8 cellular contexts compared by ENCODE assay signal in the genomic region with DNA sequence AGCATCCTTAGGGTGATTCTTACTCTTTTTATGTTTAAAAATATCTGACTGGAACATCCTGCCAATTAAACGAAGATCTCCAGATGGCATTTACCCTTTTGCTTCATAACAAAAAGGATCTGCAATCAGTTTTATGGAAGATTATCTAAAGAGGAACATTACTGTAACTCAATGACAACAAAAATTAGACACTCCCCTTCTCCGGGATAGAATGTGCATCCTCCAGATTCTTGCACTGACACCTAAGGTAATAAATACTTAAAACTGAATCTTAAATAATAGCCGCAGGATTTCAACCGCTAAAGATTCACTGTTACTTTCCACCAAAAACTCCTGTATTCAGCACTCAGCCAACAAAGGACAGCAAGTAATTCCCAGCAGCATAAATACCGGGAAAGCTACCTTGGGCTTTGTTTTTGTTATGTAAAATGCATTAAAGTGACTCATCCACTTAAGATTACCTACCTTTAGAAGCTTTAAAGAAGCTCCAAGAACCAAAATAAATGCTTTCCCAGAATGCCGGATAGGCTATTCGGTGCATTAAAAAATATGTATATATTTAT. TPM values are rescaled to one million over a fixed set of nuclear protein-coding genes. Genes with fewer than 3 reads are reported as not detected.
A peak's percentile ranks its signal among the peaks of the same experiment; 100 is the strongest.
DNase-seq lines count a peak whose midpoint lies in the region; ATAC-seq, FAIRE-seq and TF ChIP-seq lines count a peak whose summit lies in the region.

No MANE protein-coding gene starts in this region.

- in situ Hi-C loops in GM12878 (cut with MboI): no loop called here

- TSS peak; percentile 51 for BruUV-seq in GM12878 (replicated peaks; lab: Mats Ljungman, UMichigan)

- H3K4me1 Mint-ChIP-seq in stimulated activated naive CD8-positive, alpha-beta T cell treated with anti-CD3 and anti-CD28 coated beads, Interleukin-15, Interleukin-2, amounts not matched to agents 100 ng/mL and 50 ng/mL, for 24 hours (ENCODE audit: low read depth): peaks cover 6% of the 10 kb centered on the region

- RAD21 ChIA-PET in GM12878 (lab: Charles Lee; ENCODE audit: unreplicated experiment): interaction anchor here (0.8 to 1.2 kb wide), 4 partner anchors 39 to 83 kb away, joined by 3 to 7 read pairs (median 3); no protein-coding TSS in a partner anchor

- no peak overlapping the region for H3K27ac Mint-ChIP-seq in stimulated activated naive CD8-positive, alpha-beta T cell treated with anti-CD3 and anti-CD28 coated beads, Interleukin-15, Interleukin-2, amounts not matched to agents 100 ng/mL and 50 ng/mL, for 24 hours

- H3K4me2 ChIP-seq in GM12878 (ENCODE audit: control insufficient read depth, insufficient read depth): no peak overlapping the region

- H3K27ac ChIP-seq in GM12878 (ENCODE audit: control insufficient read depth, insufficient read depth): no peak overlapping the region

- H3K9ac ChIP-seq in GM12878 (ENCODE audit: control insufficient read depth, insufficient read depth, low read length): no peak overlapping the region

- no peak for ATAC-seq in stimulated activated naive CD8-positive, alpha-beta T cell treated with anti-CD3 and anti-CD28 coated beads, Interleukin-15, Interleukin-2, amounts not matched to agents 100 U/mL and 50 U/mL, for 24 hours
- ATAC-seq in GM12878 (no peak), GM18861 (IDR thresholded peaks at IDR 0.05; ENCODE audit: unreplicated experiment) (no peak), GM21447 (IDR thresholded peaks at IDR 0.05; ENCODE audit: unreplicated experiment) (no peak), GM18519 (IDR thresholded peaks at IDR 0.05; ENCODE audit: low FRiP score, unreplicated experiment) (no peak)

- peaks cover 45% of the 10 kb centered on the region for H3K27me3 Mint-ChIP-seq in stimulated activated naive CD8-positive, alpha-beta T cell treated with anti-CD3 and anti-CD28 coated beads, Interleukin-15, Interleukin-2, amounts not matched to agents 100 ng/mL and 50 ng/mL, for 24 hours

- no peaks in the 10 kb centered on the region for H3K36me3 ChIP-seq in GM12878 (ENCODE audit: control insufficient read depth in 2 of 2, insufficient read depth in 2 of 2, low read length in 1 of 2)

- CTCF ChIA-PET in GM12878 (lab: Yijun Ruan, JAX): interaction anchor here (0.7 to 1.1 kb wide), 2 partner anchors 51 to 74 kb away, joined by 3 to 4 read pairs; no protein-coding TSS in a partner anchor

- POLR2A ChIA-PET in GM12878 (lab: Charles Lee): interaction anchor here (1.5 kb wide), 1 partner anchor 14 kb away, joined by 4 read pairs; no protein-coding TSS in a partner anchor

- no peaks in the 10 kb centered on the region for H3K4me1 ChIP-seq in GM12878 (ENCODE audit: control insufficient read depth, insufficient read depth, low read length)

- 17% methylated on average over 7 of the region's 7 CpGs for WGBS in GM12878 (ENCODE audit: insufficient coverage, insufficient replicate concordance, low lambda C conversion rate, missing lambda C conversion rate)

- TF ChIP-seq EP300 in GM12878 (IDR thresholded peaks at IDR 0.05; ENCODE audit: borderline replicate concordance in 1 of 2, control insufficient read depth in 1 of 2, low read depth in 2 of 2, low read length in 2 of 2): no peak

- H4K20me1 ChIP-seq in GM12878 (ENCODE audit: control insufficient read depth, insufficient read depth): no peaks in the 10 kb centered on the region

- H3K4me3 Mint-ChIP-seq in stimulated activated naive CD8-positive, alpha-beta T cell treated with anti-CD3 and anti-CD28 coated beads, Interleukin-15, Interleukin-2, amounts not matched to agents 100 ng/mL and 50 ng/mL, for 24 hours: peak overlapping the region; percentile 52

- TF ChIP-seq POLR2A in GM12878 (IDR thresholded peaks at IDR 0.05; ENCODE audit: low read depth, low read length): no peak

- H3K79me2 ChIP-seq in GM12878 (ENCODE audit: control insufficient read depth, insufficient read depth, low read length): no peaks in the 10 kb centered on the region

- no peaks in the 10 kb centered on the region for H3K9me3 ChIP-seq in GM12878 (replicated peaks; ENCODE audit: control insufficient read depth, insufficient read depth, low read length)

- H2AFZ ChIP-seq in GM12878 (ENCODE audit: control insufficient read depth, low read depth, low read length): no peak overlapping the region

- TF ChIP-seq CTCF in GM12878 (IDR thresholded peaks at IDR 0.05 in 2 of 3, conservative IDR thresholded peaks at IDR 0.05 in 1 of 3; ENCODE audit: control insufficient read depth in 2 of 3, extremely low read depth in 1 of 3, insufficient read depth in 1 of 3, low read depth in 3 of 3, low read length in 3 of 3): no peak

- SMC1A ChIA-PET in GM12878 (lab: Charles Lee; ENCODE audit: uncharacterized antibody, unreplicated experiment): interaction anchor here (0.6 to 1.2 kb wide), 6 partner anchors 14 to 96 kb away, joined by 3 to 4 read pairs (median 3); no protein-coding TSS in a partner anchor

- DNase-seq in stimulated activated naive CD8-positive, alpha-beta T cell treated with anti-CD3 and anti-CD28 coated beads, Interleukin-15, Interleukin-2, amounts not matched to agents 100 U/mL and 50 U/mL, for 24 hours: no peak
- no peak for DNase-seq in GM12878 (ENCODE audit: low read depth, low spot score)
- DNase-seq in lung microvascular endothelial cell (ENCODE audit: low read depth in 2 of 2): peak; percentile 21 to 43
- no peak for DNase-seq in NCI-H446 treated with DMSO at 0.1 percent for 48 hours (lab: John Stamatoyannopoulos, UW)

- H3K36me3 Mint-ChIP-seq in stimulated activated naive CD8-positive, alpha-beta T cell treated with anti-CD3 and anti-CD28 coated beads, Interleukin-15, Interleukin-2, amounts not matched to agents 100 ng/mL and 50 ng/mL, for 24 hours (ENCODE audit: low read depth): no peaks in the 10 kb centered on the region

- intact Hi-C loops in GM12878 (cut with micrococcal nuclease; ENCODE audit: unreplicated experiment): no loop called here

- FAIRE-seq in GM12878 (lab: Jason Lieb, UNC): no peak

- H3K9me3 Mint-ChIP-seq in stimulated activated naive CD8-positive, alpha-beta T cell treated with anti-CD3 and anti-CD28 coated beads, Interleukin-15, Interleukin-2, amounts not matched to agents 100 ng/mL and 50 ng/mL, for 24 hours: no peaks in the 10 kb centered on the region

- no peak for TF ChIP-seq RAD21 in GM12878 (IDR thresholded peaks at IDR 0.05; ENCODE audit: insufficient read depth, low read depth, low read length)

- peaks cover 5 to 11% of the 10 kb centered on the region in 2 experiments for H3K27me3 ChIP-seq in GM12878 (replicated peaks in 1 of 2; ENCODE audit: control insufficient read depth in 2 of 2, insufficient read depth in 2 of 2, low read length in 1 of 2)

- H3K4me3 ChIP-seq in GM12878: no peak overlapping the region

TF ChIP-seq in GM12878, 131 proteins besides CTCF, POLR2A, EP300 and RAD21:
- TF ChIP-seq PAX8 (IDR thresholded peaks at IDR 0.05) (no peak), MLLT1 (IDR thresholded peaks at IDR 0.05) (no peak), TARDBP (IDR thresholded peaks at IDR 0.05; ENCODE audit: borderline replicate concordance) (no peak), MXI1 (IDR thresholded peaks at IDR 0.05; ENCODE audit: low read depth, low read length) (no peak), SIN3A (IDR thresholded peaks at IDR 0.05; ENCODE audit: low read depth, low read length) (no peak), MTA2 (IDR thresholded peaks at IDR 0.05; ENCODE audit: low read depth) (no peak), NR2C2 (IDR thresholded peaks at IDR 0.05; ENCODE audit: borderline replicate concordance, control insufficient read depth, insufficient read length, low read depth) (no peak), YY1 (IDR thresholded peaks at IDR 0.05; ENCODE audit: low read depth, low read length) (no peak), NFIC (IDR thresholded peaks at IDR 0.05; ENCODE audit: low read depth, low read length) (no peak)

RNA-seq across cellular contexts. Expression of gene CACNA2D1, which starts 1.6 kb away (rescaled TPM):
- total RNA-seq in GM12878 (2013; cell fraction: nucleolus; rRNA removed): 115 and 128 TPM in 2 replicates
- 0.96 and 2.1 TPM in 2 replicates for total RNA-seq in GM12878 (2014; rRNA removed)
- total RNA-seq in GM12878 (2014; rRNA removed; fragmentation: Illumina TruSeq; extraction: Trizol): 1.1 and 1.6 TPM in 2 replicates
- total RNA-seq in GM12878 (2021): 1.5 and 2.4 TPM in 2 replicates
- polyA plus RNA-seq in GM12878 (2011; ENCODE audit: low read depth): not detected
- polyA plus RNA-seq in GM12878 (2011; rRNA removed): 14.8 and 22.8 TPM in 2 replicates
- polyA plus RNA-seq in GM12878 (2011; cell fraction: cytosol; rRNA removed): 4.6 and 5.0 TPM in 2 replicates
- 19.8 and 20.3 TPM in 2 replicates for polyA plus RNA-seq in GM12878 (2011; cell fraction: nucleus; rRNA removed)
- polyA plus RNA-seq in GM12878 (2012): 0.14 TPM in 1 of 2 replicates, not detected in the other
- polyA plus RNA-seq in GM12878 (2014; fragmentation: Illumina TruSeq; extraction: Trizol): 0.98 and 3.8 TPM in 2 replicates
- polyA plus RNA-seq in GM12878 (2014; fragmentation: Nextera tagmentation; extraction: Ambion mirVana): under 1 TPM; 0.14 to 0.15 TPM
- 0.35 and 0.91 TPM in 2 replicates for polyA plus RNA-seq in GM12878 (2014; rRNA removed)
- polyA plus RNA-seq in GM12878 (2016; fragmentation: Nextera tagmentation; extraction: Ambion mirVana): 1 to 10 TPM in 1 of 2 experiments, under 1 TPM in 1; 0.74 to 1.2 TPM
- polyA minus RNA-seq in GM12878 (2011; rRNA and poly(A)+ RNA removed): 53.6 and 66.9 TPM in 2 replicates
- 22.9 and 29.3 TPM in 2 replicates for polyA minus RNA-seq in GM12878 (2011; cell fraction: cytosol; rRNA and poly(A)+ RNA removed)
- 97.6 and 186 TPM in 2 replicates for polyA minus RNA-seq in GM12878 (2011; cell fraction: nucleus; rRNA and poly(A)+ RNA removed)
- 4.6 and 7.6 TPM in 2 replicates for total RNA-seq in lung microvascular endothelial cell

Comparison
In these comparisons a context has a peak if more than half of its experiments do, and no peak if none do; other contexts are left out.
1. DNase-seq: peak in lung microvascular endothelial cell (2 of 2); none in stimulated activated naive CD8-positive, alpha-beta T cell treated with anti-CD3 and anti-CD28 coated beads, Interleukin-15, Interleukin-2, amounts not matched to agents 100 U/mL and 50 U/mL, for 24 hours (single experiment), GM12878 (single experiment) and NCI-H446 treated with DMSO at 0.1 percent for 48 hours (single experiment).